9 cellular contexts compared by ENCODE assay signal in the genomic region with DNA sequence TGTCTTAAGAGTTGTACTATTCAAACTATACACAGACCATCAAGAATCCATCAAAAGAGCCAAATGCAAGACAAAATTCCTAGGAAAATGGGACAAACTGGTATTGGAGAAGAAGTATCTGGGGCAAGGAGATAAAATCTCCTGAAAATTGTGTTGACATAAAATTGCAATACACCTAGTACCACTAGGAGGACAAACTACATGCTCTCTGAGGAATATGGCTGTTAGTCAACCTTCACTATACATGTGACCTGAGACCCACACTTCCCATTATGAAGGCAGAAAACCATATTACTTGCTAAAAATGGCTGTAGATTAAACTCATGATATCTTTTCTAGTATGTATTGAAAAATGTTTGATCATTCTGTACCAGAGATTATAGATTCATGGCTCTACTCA. TPM values are rescaled to one million over a fixed set of nuclear protein-coding genes. Genes with fewer than 3 reads are reported as not detected.
DNase-seq lines count a peak whose midpoint lies in the region; ATAC-seq and TF ChIP-seq lines count a peak whose summit lies in the region.
"Had no signal": no experiment of that assay in that cellular context is flagged by ENCODE, and none has a peak within 500 bp of the region (broad histone marks: within the 10 kb centered on the region; RNA-seq: fewer than 3 reads in every experiment).

No MANE protein-coding gene starts in this region.

- H3K18ac ChIP-seq in IMR-90 (ENCODE audit: low read depth, low read length) = no peak overlapping the region
- no peak overlapping the region for H3K18ac ChIP-seq in mesenchymal stem cell (ENCODE audit: low read depth in 1 of 2, low read length in 2 of 2)

- H3K23ac ChIP-seq in IMR-90 (ENCODE audit: low read depth, low read length) = no peak overlapping the region
- no peak overlapping the region for H3K23ac ChIP-seq in mesenchymal stem cell (ENCODE audit: low read length in 2 of 2)

- no peak overlapping the region for H4K5ac ChIP-seq in IMR-90 (ENCODE audit: low read depth, low read length)

- no peak overlapping the region for H2BK12ac ChIP-seq in mesenchymal stem cell (ENCODE audit: low read length in 2 of 2)

- peak; percentile 30 for TF ChIP-seq RAD21 in IMR-90 (IDR thresholded peaks at IDR 0.05; ENCODE audit: low read length)

- POLR2A ChIA-PET in IMR-90 (lab: Charles Lee; ENCODE audit: unreplicated experiment) = no interaction called here

- intact Hi-C loops in IMR-90 (cut with micrococcal nuclease) = no loop called here

- no peaks in the 10 kb centered on the region for H4K20me1 ChIP-seq in IMR-90 (ENCODE audit: insufficient read depth, low read length)

- no peak overlapping the region for H3K27ac Mint-ChIP-seq in activated T-helper 17 cell treated with anti-CD3 and anti-CD28 coated beads, Interleukin-2, amount 50 U/mL, for 72 hours

- no peaks in the 10 kb centered on the region for H3K36me3 Mint-ChIP-seq in activated T-helper 17 cell treated with anti-CD3 and anti-CD28 coated beads, Interleukin-2, amount 50 U/mL, for 72 hours (ENCODE audit: low read depth)

- H3K9me1 ChIP-seq in IMR-90 (ENCODE audit: insufficient read depth, low read length) = no peaks in the 10 kb centered on the region; the same call in 1 of the 2 replicates

- H3K9ac ChIP-seq in IMR-90 (ENCODE audit: low read depth, low read length) (no peak overlapping the region), mesenchymal stem cell (ENCODE audit: low read length) (no peak overlapping the region)

- H2BK20ac ChIP-seq in IMR-90 (ENCODE audit: low read depth, low read length) = no peak overlapping the region

- BruUV-seq in IMR-90 (replicated peaks; lab: Mats Ljungman, UMichigan) = no TSS peak

- no peaks in the 10 kb centered on the region for H3K79me1 ChIP-seq in IMR-90 (ENCODE audit: low read depth in 1 of 2, low read length in 2 of 2)
- H3K79me1 ChIP-seq in mesenchymal stem cell (replicated peaks; ENCODE audit: low read length, poor library complexity, severe bottlenecking) = no peaks in the 10 kb centered on the region

- no peak overlapping the region for H3K27ac ChIP-seq in IMR-90 (ENCODE audit: insufficient read depth, low read length)
- H3K27ac ChIP-seq in mesenchymal stem cell (ENCODE audit: low read length, poor library complexity, severe bottlenecking) = no peak overlapping the region

- ATAC-seq in IMR-90 (ENCODE audit: low read depth) (no peak), GM18909 (IDR thresholded peaks at IDR 0.05; ENCODE audit: poor library complexity, unreplicated experiment) (no peak), GM21423 (IDR thresholded peaks at IDR 0.05; ENCODE audit: unreplicated experiment) (no peak), HG02973 (IDR thresholded peaks at IDR 0.05; ENCODE audit: unreplicated experiment) (no peak)
- peak; percentile 44 for ATAC-seq in activated T-helper 17 cell treated with anti-CD3 and anti-CD28 coated beads, Interleukin-2, amount 50 U/mL, for 72 hours (replicated peaks)

- H3K4me1 Mint-ChIP-seq in activated T-helper 17 cell treated with anti-CD3 and anti-CD28 coated beads, Interleukin-2, amount 50 U/mL, for 72 hours = no peaks in the 10 kb centered on the region

- no peak overlapping the region for H2AK5ac ChIP-seq in IMR-90 (ENCODE audit: low read depth, low read length)
- no peak overlapping the region for H2AK5ac ChIP-seq in mesenchymal stem cell (ENCODE audit: low read length, severe bottlenecking)

- DNase-seq in GF-D8 (lab: John Stamatoyannopoulos, UW) = peak; percentile 56
- no peak for DNase-seq in IMR-90
- peak; percentile 29 for DNase-seq in mesenchymal stem cell
- DNase-seq in DMS153 treated with DMSO at 0.1 percent for 48 hours (lab: John Stamatoyannopoulos, UW; ENCODE audit: unreplicated experiment) = no peak
- DNase-seq: stimulated activated CD4-positive, alpha-beta T cell treated with anti-CD3 and anti-CD28 coated beads, Interleukin-4, amount 100 ng/mL, for 24 hours had no signal

- H3K4ac ChIP-seq in IMR-90 (ENCODE audit: low read depth, low read length) = no peak overlapping the region
- H3K4ac ChIP-seq in mesenchymal stem cell (ENCODE audit: low read depth in 1 of 2, low read length in 2 of 2) = no peak overlapping the region

- no peak overlapping the region for H3K4me3 Mint-ChIP-seq in activated T-helper 17 cell treated with anti-CD3 and anti-CD28 coated beads, Interleukin-2, amount 50 U/mL, for 72 hours

- H3K4me1 ChIP-seq in IMR-90 (ENCODE audit: control insufficient read depth, insufficient read depth, low read length) = peaks cover 1% of the 10 kb centered on the region
- H3K4me1 ChIP-seq in mesenchymal stem cell (ENCODE audit: control insufficient read depth, insufficient read depth, low read depth, low read length) = no peaks in the 10 kb centered on the region

- no peaks in the 10 kb centered on the region for H3K27me3 Mint-ChIP-seq in activated T-helper 17 cell treated with anti-CD3 and anti-CD28 coated beads, Interleukin-2, amount 50 U/mL, for 72 hours

- H2AFZ ChIP-seq in IMR-90 (replicated peaks; ENCODE audit: low read length, poor library complexity) (no peak overlapping the region), mesenchymal stem cell (ENCODE audit: low read depth, low read length) (no peak overlapping the region)

- H3K4me2 ChIP-seq in IMR-90 (ENCODE audit: low read depth, low read length) = no peak overlapping the region
- no peak overlapping the region for H3K4me2 ChIP-seq in mesenchymal stem cell (ENCODE audit: low read length, poor library complexity, severe bottlenecking)

- in situ Hi-C loops in IMR-90 (cut with MboI; ENCODE audit: low sequenced_read_pairs) = loop anchor here (25.0 kb wide), 1 partner anchor 468 kb away; no protein-coding TSS in a partner anchor

- H4K8ac ChIP-seq in IMR-90 (ENCODE audit: low read depth in 2 of 2, low read length in 2 of 2) = no peak overlapping the region
- H4K8ac ChIP-seq in mesenchymal stem cell (ENCODE audit: low read length) = no peak overlapping the region

- H2BK120ac ChIP-seq in IMR-90 (ENCODE audit: low read depth, low read length) (no peak overlapping the region), mesenchymal stem cell (ENCODE audit: low read depth, low read length) (no peak overlapping the region)

- H3K14ac ChIP-seq in IMR-90 (replicated peaks; ENCODE audit: low read depth, low read length) (no peak overlapping the region), mesenchymal stem cell (ENCODE audit: low read length in 2 of 2) (no peak overlapping the region)

- H2BK5ac ChIP-seq in IMR-90 (ENCODE audit: low read depth, low read length, poor library complexity, severe bottlenecking) (no peak overlapping the region), mesenchymal stem cell (ENCODE audit: low read depth, low read length, poor library complexity, severe bottlenecking) (no peak overlapping the region)

- H3K9me3 Mint-ChIP-seq in activated T-helper 17 cell treated with anti-CD3 and anti-CD28 coated beads, Interleukin-2, amount 50 U/mL, for 72 hours = no peaks in the 10 kb centered on the region

- peak; percentile 28; the same call in 1 of the 2 replicates for TF ChIP-seq CTCF in IMR-90 (conservative IDR thresholded peaks at IDR 0.05; ENCODE audit: low read depth, low read length)

- no peak overlapping the region for H4K91ac ChIP-seq in IMR-90 (ENCODE audit: insufficient read depth, low read depth, low read length)
- H4K91ac ChIP-seq in mesenchymal stem cell (ENCODE audit: low read length) = no peak overlapping the region

- H3K9me3 ChIP-seq in IMR-90 (ENCODE audit: control insufficient read depth, insufficient read depth, low read length) (no peaks in the 10 kb centered on the region), mesenchymal stem cell (ENCODE audit: control insufficient read depth, low read length) (no peaks in the 10 kb centered on the region)

- H2BK15ac ChIP-seq in IMR-90 (ENCODE audit: low read depth, low read length) (no peak overlapping the region), mesenchymal stem cell (ENCODE audit: low read depth, poor library complexity, severe bottlenecking) (no peak overlapping the region)

- no peaks in the 10 kb centered on the region for H3K36me3 ChIP-seq in IMR-90 (ENCODE audit: control insufficient read depth, insufficient read depth, low read length)
- H3K36me3 ChIP-seq in mesenchymal stem cell (ENCODE audit: control insufficient read depth in 1 of 2, insufficient read depth in 2 of 2, low read depth in 1 of 2, low read length in 2 of 2) = no peaks in the 10 kb centered on the region

- CTCF ChIA-PET in IMR-90 (lab: Yijun Ruan, JAX) = no interaction called here

- dilution Hi-C loops in IMR-90 (cut with HindIII; ENCODE audit: low sequenced_read_pairs, unreplicated experiment) = no loop called here

- no peak overlapping the region for H2AK9ac ChIP-seq in IMR-90 (replicated peaks; ENCODE audit: low read depth, low read length, poor library complexity)

- peaks cover 5% of the 10 kb centered on the region; the same call in 1 of the 2 replicates for H3K27me3 ChIP-seq in IMR-90 (ENCODE audit: control insufficient read depth, insufficient read depth, low read length)
- no peaks in the 10 kb centered on the region for H3K27me3 ChIP-seq in mesenchymal stem cell (ENCODE audit: control insufficient read depth in 1 of 2, insufficient read depth in 1 of 2, low read length in 2 of 2)

- H3K4me3 ChIP-seq in IMR-90 (ENCODE audit: insufficient read depth, low read depth, low read length) (no peak overlapping the region), mesenchymal stem cell (ENCODE audit: insufficient read depth in 1 of 2, low read depth in 1 of 2, low read length in 2 of 2) (no peak overlapping the region)

- TF ChIP-seq POLR2A in IMR-90 (IDR thresholded peaks at IDR 0.05; ENCODE audit: low read depth, low read length) = no peak

- H3K56ac ChIP-seq in IMR-90 (ENCODE audit: extremely low read depth, insufficient read depth, low read length) = no peak overlapping the region

TF ChIP-seq in IMR-90, 13 proteins besides CTCF, POLR2A, EP300 and RAD21:
- TF ChIP-seq, protein P1, sequence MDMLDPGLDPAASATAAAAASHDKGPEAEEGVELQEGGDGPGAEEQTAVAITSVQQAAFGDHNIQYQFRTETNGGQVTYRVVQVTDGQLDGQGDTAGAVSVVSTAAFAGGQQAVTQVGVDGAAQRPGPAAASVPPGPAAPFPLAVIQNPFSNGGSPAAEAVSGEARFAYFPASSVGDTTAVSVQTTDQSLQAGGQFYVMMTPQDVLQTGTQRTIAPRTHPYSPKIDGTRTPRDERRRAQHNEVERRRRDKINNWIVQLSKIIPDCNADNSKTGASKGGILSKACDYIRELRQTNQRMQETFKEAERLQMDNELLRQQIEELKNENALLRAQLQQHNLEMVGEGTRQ (IDR thresholded peaks at IDR 0.05; ENCODE audit: low read depth, low read length) = no peak
- TF ChIP-seq SMC3 (IDR thresholded peaks at IDR 0.05; ENCODE audit: low read depth, low read length) = 0 out of 2 replicates have a peak, but pooled peaks have one; percentile 24

RNA-seq across cellular contexts. Expression of a gene that starts 30.0 kb away (rescaled TPM):
- total RNA-seq in IMR-90 (2012; rRNA removed) = 37.2 and 47.0 TPM in 2 replicates
- 56.5 and 66.6 TPM in 2 replicates for polyA plus RNA-seq in IMR-90 (2012; rRNA removed)
- polyA plus RNA-seq in IMR-90 (2012; cell fraction: cytosol; rRNA removed) = 12.6 and 82.3 TPM in 2 replicates
- polyA plus RNA-seq in IMR-90 (2012; cell fraction: nucleus; rRNA removed; ENCODE audit: low replicate concordance) = 216 and 242 TPM in 2 replicates
- 100 to 1,000 TPM in 1 of 2 donors, 10 to 100 TPM in 1; 84.5 to 134 TPM for total RNA-seq in activated T-helper 17 cell treated with anti-CD3 and anti-CD28 coated beads, Interleukin-2, amount 50 U/mL, for 72 hours
- 98.6 TPM for polyA plus RNA-seq in mesenchymal stem cell (2013, experiment 1 of 2)
- 94.7 TPM for polyA plus RNA-seq in mesenchymal stem cell (2013, experiment 2 of 2)

Comparison
In these comparisons a context has a peak if more than half of its experiments do, and no peak if none do; other contexts are left out.
1. DNase-seq: peak in GF-D8 (single experiment) and mesenchymal stem cell (single experiment); none in IMR-90 (single experiment) and DMS153 treated with DMSO at 0.1 percent for 48 hours (single experiment).